ENCODE assay signal across 28 cellular contexts in genomic region chr5:149041242-149041641, GRCh38. TPM values are rescaled to one million over a fixed set of nuclear protein-coding genes. Genes with fewer than 3 reads are reported as not detected.
DNase-seq lines count a peak whose midpoint lies in the region; ATAC-seq and TF ChIP-seq lines count a peak whose summit lies in the region.
"Had no signal": no experiment of that assay in that cellular context is flagged by ENCODE, and none has a peak within 500 bp of the region (broad histone marks: within the 10 kb centered on the region; RNA-seq: fewer than 3 reads in every experiment).

No MANE protein-coding gene starts in this region.

- H3K9ac ChIP-seq in neural progenitor cell: no peak overlapping the region

- ATAC-seq in left lobe of liver: no peak
- no peak for ATAC-seq in GM21737 (IDR thresholded peaks at IDR 0.05; ENCODE audit: unreplicated experiment)
- ATAC-seq: A549, Panc1 had no signal

- DNase-seq in CD14-positive monocyte (ENCODE audit: low spot score) (no peak), G401 (ENCODE audit: low spot score) (peak; percentile 67), cerebellum (ENCODE audit: low spot score) (peak; percentile 61), neural progenitor cell (ENCODE audit: low spot score) (peak; percentile 38), left lobe of liver (ENCODE audit: low spot score) (no peak)
- DNase-seq in stimulated activated CD4-positive, alpha-beta T cell treated with anti-CD3 and anti-CD28 coated beads, Interleukin-15, amount 100 ng/mL, for 24 hours: no peak
- DNase-seq: AML-193; CD8-positive, alpha-beta memory T cell; DMS 273 treated with DMSO at 0.1 percent for 48 hours; DMS79; EL; GF-D8; IMR-90; KG1; MG63; NCI-H1048; NCI-H1417; NCI-H1694; NCI-H2029 treated with DMSO at 0.1 percent for 48 hours; NCI-H2227 treated with DMSO at 0.1 percent for 48 hours; NCI-H510A; NCI-H69; SIG-M5 had no signal

- no peak overlapping the region for H2AFZ ChIP-seq in neural progenitor cell (replicated peaks)

- intact Hi-C loops in CD14-positive monocyte (cut with micrococcal nuclease): no loop called here

- no peaks in the 10 kb centered on the region for H3K79me2 ChIP-seq in neural progenitor cell (ENCODE audit: low read depth)

- H3K27me3 ChIP-seq in neural progenitor cell: no peaks in the 10 kb centered on the region
- H3K27me3 ChIP-seq: MG63 had no signal

- no peaks in the 10 kb centered on the region for H4K20me1 ChIP-seq in neural progenitor cell (ENCODE audit: low read depth)

- peaks cover 83% of the 10 kb centered on the region for H3K4me1 Mint-ChIP-seq in CD14-positive monocyte
- peaks cover 4% of the 10 kb centered on the region for H3K4me1 Mint-ChIP-seq in neural progenitor cell

- H3K36me3 Mint-ChIP-seq in CD14-positive monocyte (no peaks in the 10 kb centered on the region), neural progenitor cell (no peaks in the 10 kb centered on the region)
- H3K36me3 Mint-ChIP-seq: CD8-positive, alpha-beta memory T cell had no signal

- TF ChIP-seq CTCF in CD14-positive monocyte (IDR thresholded peaks at IDR 0.05) (no peak), neural progenitor cell (IDR thresholded peaks at IDR 0.05) (no peak)

- peak overlapping the region; percentile 17 for H3K4me2 ChIP-seq in neural progenitor cell
- H3K4me2 ChIP-seq: A549 had no signal

- H3F3A ChIP-seq in neural progenitor cell (ENCODE audit: low read depth): no peaks in the 10 kb centered on the region

- no peaks in the 10 kb centered on the region for H3K36me3 ChIP-seq in neural progenitor cell
- H3K36me3 ChIP-seq: MG63 had no signal

- no peak overlapping the region for H3K27ac ChIP-seq in neural progenitor cell
- H3K27ac ChIP-seq: A549, SK-N-MC had no signal

- H3K4me3 ChIP-seq in neural progenitor cell: no peak overlapping the region
- H3K4me3 ChIP-seq: A549, MG63, SK-N-MC had no signal

- no peaks in the 10 kb centered on the region for H3K9me3 ChIP-seq in neural progenitor cell (ENCODE audit: low read depth)
- H3K9me3 ChIP-seq: A549, MG63 had no signal

- H3K9me3 Mint-ChIP-seq in CD14-positive monocyte (no peaks in the 10 kb centered on the region), neural progenitor cell (no peaks in the 10 kb centered on the region)
- H3K9me3 Mint-ChIP-seq: CD8-positive, alpha-beta memory T cell had no signal

- no peak overlapping the region for H3K4me3 Mint-ChIP-seq in CD14-positive monocyte
- H3K4me3 Mint-ChIP-seq in neural progenitor cell: no peak overlapping the region
- H3K4me3 Mint-ChIP-seq: CD8-positive, alpha-beta memory T cell had no signal

- peaks cover 5% of the 10 kb centered on the region for H3K4me1 ChIP-seq in neural progenitor cell

- peak overlapping the region in 5 of 7 donors; percentile 7 to 73 (median 56) for H3K27ac Mint-ChIP-seq in CD14-positive monocyte
- no peak overlapping the region for H3K27ac Mint-ChIP-seq in neural progenitor cell
- H3K27ac Mint-ChIP-seq: CD8-positive, alpha-beta memory T cell had no signal

- in situ Hi-C loops in G401 (cut with HindIII; ENCODE audit: low sequenced_read_pairs): no loop called here

- H3K27me3 Mint-ChIP-seq in CD14-positive monocyte (ENCODE audit: low read depth in 3 of 3) (peaks cover 0 to 2% (median 0%) of the 10 kb centered on the region in 3 donors), neural progenitor cell (ENCODE audit: insufficient read depth, low read depth) (no peaks in the 10 kb centered on the region)

RNA-seq across cellular contexts. Expression of gene SH3TC2, which starts 21.6 kb away (rescaled TPM):
- polyA plus RNA-seq in CD14-positive monocyte: under 1 TPM; 0.14 to 0.30 TPM
- total RNA-seq in G401 (2014; rRNA removed; shearing (Covaris generic)): not detected in 2 replicates
- 2.6 TPM for total RNA-seq in cerebellum
- total RNA-seq in neural progenitor cell (ENCODE audit: low replicate concordance): 0.12 and 0.69 TPM in 2 replicates
- 0.43 TPM for total RNA-seq in left lobe of liver
- total RNA-seq: CD8-positive, alpha-beta memory T cell; OCI-LY7 had no signal
- polyA plus RNA-seq: CD8-positive, alpha-beta memory T cell had no signal

Comparison
In these comparisons a context has a peak if more than half of its experiments do, and no peak if none do; other contexts are left out.
1. DNase-seq: peak in G401 (single experiment), cerebellum (single experiment) and neural progenitor cell (single experiment); none in CD14-positive monocyte (single experiment), left lobe of liver (single experiment) and stimulated activated CD4-positive, alpha-beta T cell treated with anti-CD3 and anti-CD28 coated beads, Interleukin-15, amount 100 ng/mL, for 24 hours (single experiment).